In genomic region chr2:10382313-10383061, GRCh38 we compare ENCODE assay signal across 8 cellular contexts.
DNase-seq lines count a peak whose midpoint lies in the region; ATAC-seq and TF ChIP-seq lines count a peak whose summit lies in the region.

No MANE protein-coding gene starts in this region.

- peak overlapping the region; percentile 49 to 50 for H3K4me3 Mint-ChIP-seq in activated T-cell treated with anti-CD3 and anti-CD28 coated beads, Interleukin-2, amount 50 U/mL, for 72 hours
- no peak overlapping the region for H3K4me3 Mint-ChIP-seq in Calu3 (ENCODE audit: low read depth, unreplicated experiment)

- peak; percentile 56 for ATAC-seq in GM21619 (IDR thresholded peaks at IDR 0.05; ENCODE audit: unreplicated experiment)
- peak; percentile 66 to 68 for ATAC-seq in activated T-cell treated with anti-CD3 and anti-CD28 coated beads, Interleukin-2, amount 50 U/mL, for 72 hours (replicated peaks in 1 of 2)
- peak; percentile 76 for ATAC-seq in mucosa of descending colon

- intact Hi-C loops in mucosa of descending colon (cut with DNase I, micrococcal nuclease) = no loop called here
- intact Hi-C loops in Calu3 (cut with micrococcal nuclease; ENCODE audit: unreplicated experiment) = no loop called here

- H3K27ac Mint-ChIP-seq in activated T-cell treated with anti-CD3 and anti-CD28 coated beads, Interleukin-2, amount 50 U/mL, for 72 hours = no peak overlapping the region
- H3K27ac Mint-ChIP-seq in Calu3 (ENCODE audit: unreplicated experiment) = no peak overlapping the region

- H3K4me3 ChIP-seq in mucosa of descending colon = no peak overlapping the region

- no peaks in the 10 kb centered on the region for H3K9me3 ChIP-seq in mucosa of descending colon

- CTCF ChIA-PET in Calu3 (lab: Charles Lee) = interaction anchor here (0.6 kb wide), 1 partner anchor 573 kb away, joined by 3 read pairs; no protein-coding TSS in a partner anchor

- no peaks in the 10 kb centered on the region for H3K9me3 Mint-ChIP-seq in activated T-cell treated with anti-CD3 and anti-CD28 coated beads, Interleukin-2, amount 50 U/mL, for 72 hours
- H3K9me3 Mint-ChIP-seq in Calu3 (ENCODE audit: low read depth, unreplicated experiment) = no peaks in the 10 kb centered on the region

- peak; percentile 48 for DNase-seq in Daoy (ENCODE audit: low read depth)
- peak; percentile 89 for DNase-seq in NCI-H187 treated with DMSO at 0.1 percent for 48 hours (lab: John Stamatoyannopoulos, UW)
- peak; percentile 20 to 29 for DNase-seq in activated T-cell treated with anti-CD3 and anti-CD28 coated beads, Interleukin-2, amount 50 U/mL, for 72 hours
- peak; percentile 48 to 82 (median 64) for DNase-seq in mucosa of descending colon
- no peak for DNase-seq in hippocampal formation (lab: John Stamatoyannopoulos, UW)
- DNase-seq in globus pallidus (ENCODE audit: low spot score) = no peak
- DNase-seq in Calu3 = no peak

- peaks cover 26% of the 10 kb centered on the region for H3K4me1 ChIP-seq in mucosa of descending colon (ENCODE audit: low read depth)

- peaks cover 81% of the 10 kb centered on the region for H3K4me1 Mint-ChIP-seq in activated T-cell treated with anti-CD3 and anti-CD28 coated beads, Interleukin-2, amount 50 U/mL, for 72 hours (ENCODE audit: low read depth)
- peaks cover 49% of the 10 kb centered on the region for H3K4me1 Mint-ChIP-seq in Calu3 (ENCODE audit: low read depth, unreplicated experiment)

- no peaks in the 10 kb centered on the region for H3K36me3 ChIP-seq in mucosa of descending colon (ENCODE audit: low read depth)

- no peaks in the 10 kb centered on the region for H3K36me3 Mint-ChIP-seq in activated T-cell treated with anti-CD3 and anti-CD28 coated beads, Interleukin-2, amount 50 U/mL, for 72 hours (ENCODE audit: insufficient read depth in 2 of 2)
- no peaks in the 10 kb centered on the region for H3K36me3 Mint-ChIP-seq in Calu3 (ENCODE audit: insufficient read depth, unreplicated experiment)

- BruUV-seq in Calu3 (replicated peaks; lab: Mats Ljungman, UMichigan) = no TSS peak

- TF ChIP-seq CTCF in mucosa of descending colon (IDR thresholded peaks at IDR 0.05) (no peak), Calu3 (IDR thresholded peaks at IDR 0.05; ENCODE audit: unreplicated experiment) (no peak)

- H3K27me3 Mint-ChIP-seq in activated T-cell treated with anti-CD3 and anti-CD28 coated beads, Interleukin-2, amount 50 U/mL, for 72 hours (ENCODE audit: low read depth) = no peaks in the 10 kb centered on the region
- H3K27me3 Mint-ChIP-seq in Calu3 (ENCODE audit: unreplicated experiment) = no peaks in the 10 kb centered on the region

Comparison
In these comparisons a context has a peak if more than half of its experiments do, and no peak if none do; other contexts are left out.
1. DNase-seq: peak in Daoy (single experiment), NCI-H187 treated with DMSO at 0.1 percent for 48 hours (single experiment), activated T-cell treated with anti-CD3 and anti-CD28 coated beads, Interleukin-2, amount 50 U/mL, for 72 hours (2 of 2) and mucosa of descending colon (3 of 3); none in hippocampal formation (0 of 2), globus pallidus (single experiment) and Calu3 (single experiment).
2. Peak in every context shown above with its lines, with median percentiles within 50 percentile points of each other: ATAC-seq.